ENCODE assay signal across 10 cellular contexts in genomic region chr12:125882141-125882540, GRCh38.
"Had no signal": no experiment of that assay in that cellular context is flagged by ENCODE, and none has a peak within 500 bp of the region (broad histone marks: within the 10 kb centered on the region; RNA-seq: fewer than 3 reads in every experiment).

No MANE protein-coding gene starts in this region.

- DNase-seq: activated CD4-positive, alpha-beta memory T cell treated with anti-CD3 and anti-CD28 coated beads for 36 hours; activated gamma-delta T cell treated with Interleukin-2 at 50 U/mL for 16 hours; activated T-cell treated with anti-CD3 and anti-CD28 coated beads, Interleukin-2, amount 50 U/mL, for 48 hours; brain microvascular endothelial cell; stimulated activated CD4-positive, alpha-beta T cell treated with anti-CD3 and anti-CD28 coated beads, Interleukin-2, amount 100 ng/mL, for 24 hours; stimulated activated naive B cell treated with anti-CD40 and anti-IgM and Interleukin-4, amounts not matched to agents 10 μg/mL and 1 μg/mL and 100 μg/mL, for 72 hours; upper lobe of left lung had no signal

- ATAC-seq: activated CD4-positive, CD25-positive, alpha-beta regulatory T cell treated with anti-CD3 and anti-CD28 coated beads, Interleukin-2, amount 50 U/mL, for 24 hours; left lobe of liver; sciatic nerve; stimulated activated naive B cell treated with anti-CD40 and anti-IgM and Interleukin-4, amounts not matched to agents 10 μg/mL and 1 μg/mL and 100 μg/mL, for 72 hours had no signal
